8 cellular contexts compared by ENCODE assay signal in genomic region chr1:151611288-151611790, GRCh38. TPM values are rescaled to one million over a fixed set of nuclear protein-coding genes. Genes with fewer than 3 reads are reported as not detected.
DNase-seq lines count a peak whose midpoint lies in the region; ATAC-seq and TF ChIP-seq lines count a peak whose summit lies in the region.

No MANE protein-coding gene starts in this region.

- DNase-seq in AG04449 (ENCODE audit: low read depth, low spot score) (no peak), Right ventricle myocardium superior (no peak), renal cortical epithelial cell (ENCODE audit: low read depth) (peak; percentile 90), NCI-H187 (lab: John Stamatoyannopoulos, UW) (no peak), iPS-NIHi11 (ENCODE audit: low spot score) (no peak)
- DNase-seq in activated CD4-positive, alpha-beta memory T cell treated with anti-CD3 and anti-CD28 coated beads for 36 hours, result peak; percentile 13

- H3K27me3 Mint-ChIP-seq in IgD-negative memory B cell, result peaks cover 3% of the 10 kb centered on the region
- H3K27me3 Mint-ChIP-seq in activated CD4-positive, alpha-beta memory T cell treated with anti-CD3 and anti-CD28 coated beads for 36 hours, result peaks cover 1% of the 10 kb centered on the region

- POLR2A ChIA-PET in AG04449 (lab: Yijun Ruan, JAX), result interaction anchor here (1.1 kb wide), 1 partner anchor 17 kb away, joined by 3 read pairs; no protein-coding TSS in a partner anchor
- POLR2A ChIA-PET in activated CD4-positive, alpha-beta memory T cell treated with anti-CD3 and anti-CD28 coated beads for 36 hours (lab: Charles Lee), result no interaction called here

- H3K36me3 Mint-ChIP-seq in IgD-negative memory B cell, result peaks cover 8% of the 10 kb centered on the region
- H3K36me3 Mint-ChIP-seq in activated CD4-positive, alpha-beta memory T cell treated with anti-CD3 and anti-CD28 coated beads for 36 hours, result peaks cover 2% of the 10 kb centered on the region

- CTCF ChIA-PET in AG04449 (lab: Yijun Ruan, JAX), result interaction anchor here (1.8 kb wide), 1 partner anchor 17 kb away, joined by 9 read pairs; no protein-coding TSS in a partner anchor
- CTCF ChIA-PET in activated CD4-positive, alpha-beta memory T cell treated with anti-CD3 and anti-CD28 coated beads for 36 hours (lab: Charles Lee), result interaction anchor here (2.0 kb wide), 1 partner anchor 17 kb away, joined by 10 read pairs; no protein-coding TSS in a partner anchor

- no peak for TF ChIP-seq POLR2A in GM18505 (IDR thresholded peaks at IDR 0.05; ENCODE audit: borderline replicate concordance, extremely low read depth, insufficient read depth, insufficient read length)

- intact Hi-C loops in activated CD4-positive, alpha-beta memory T cell treated with anti-CD3 and anti-CD28 coated beads for 36 hours (cut with micrococcal nuclease), result loop anchor here (5.0 to 10.0 kb wide), 2 partner anchors 329 to 333 kb away; partner anchors contain the start of gene ZNF687
- intact Hi-C loops in Right ventricle myocardium superior (cut with DNase I), result no loop called here

- H3K9me3 Mint-ChIP-seq in IgD-negative memory B cell, result peaks cover 0 to 3% (median 0%) of the 10 kb centered on the region in 3 donors
- no peaks in the 10 kb centered on the region for H3K9me3 Mint-ChIP-seq in activated CD4-positive, alpha-beta memory T cell treated with anti-CD3 and anti-CD28 coated beads for 36 hours

- H3K4me1 Mint-ChIP-seq in IgD-negative memory B cell, result peaks cover 18 to 28% (median 23%) of the 10 kb centered on the region in 3 donors
- H3K4me1 Mint-ChIP-seq in activated CD4-positive, alpha-beta memory T cell treated with anti-CD3 and anti-CD28 coated beads for 36 hours (ENCODE audit: low read depth), result peaks cover 44% of the 10 kb centered on the region

- H3K27ac Mint-ChIP-seq in IgD-negative memory B cell, result peak overlapping the region; percentile 47 to 93 (median 87)
- H3K27ac Mint-ChIP-seq in activated CD4-positive, alpha-beta memory T cell treated with anti-CD3 and anti-CD28 coated beads for 36 hours, result peak overlapping the region; percentile 60

- H3K4me3 ChIP-seq in AG04449 (ENCODE audit: low read depth, low read length), result peak overlapping the region; percentile 80

- no peak for TF ChIP-seq CTCF in AG04449 (IDR thresholded peaks at IDR 0.05; ENCODE audit: insufficient read depth, low read length, missing control alignments)

- peak overlapping the region; percentile 85 to 97 (median 96) for H3K4me3 Mint-ChIP-seq in IgD-negative memory B cell
- peak overlapping the region; percentile 94 for H3K4me3 Mint-ChIP-seq in activated CD4-positive, alpha-beta memory T cell treated with anti-CD3 and anti-CD28 coated beads for 36 hours

- ATAC-seq in Right ventricle myocardium superior (ENCODE audit: poor library complexity) (peak; percentile 52), GM18505 (IDR thresholded peaks at IDR 0.05; ENCODE audit: unreplicated experiment) (no peak)

RNA-seq across cellular contexts. Expression of gene SNX27, which starts 0.5 kb away (rescaled TPM):
- polyA plus RNA-seq in IgD-negative memory B cell, result 12.9 TPM
- total RNA-seq in activated CD4-positive, alpha-beta memory T cell treated with anti-CD3 and anti-CD28 coated beads for 36 hours, result 10 to 100 TPM; 27.1 to 30.7 TPM
- total RNA-seq in Right ventricle myocardium superior (30.4 TPM), renal cortical epithelial cell (20.3 and 70.1 TPM in 2 replicates)

Comparison
In these comparisons a context has a peak if more than half of its experiments do, and no peak if none do; other contexts are left out.
1. DNase-seq: peak in activated CD4-positive, alpha-beta memory T cell treated with anti-CD3 and anti-CD28 coated beads for 36 hours (single experiment) and renal cortical epithelial cell (single experiment); none in AG04449 (single experiment), Right ventricle myocardium superior (single experiment), NCI-H187 (0 of 2) and iPS-NIHi11 (single experiment).